Comparison of ENCODE assay signal across 15 cellular contexts in the genomic region with DNA sequence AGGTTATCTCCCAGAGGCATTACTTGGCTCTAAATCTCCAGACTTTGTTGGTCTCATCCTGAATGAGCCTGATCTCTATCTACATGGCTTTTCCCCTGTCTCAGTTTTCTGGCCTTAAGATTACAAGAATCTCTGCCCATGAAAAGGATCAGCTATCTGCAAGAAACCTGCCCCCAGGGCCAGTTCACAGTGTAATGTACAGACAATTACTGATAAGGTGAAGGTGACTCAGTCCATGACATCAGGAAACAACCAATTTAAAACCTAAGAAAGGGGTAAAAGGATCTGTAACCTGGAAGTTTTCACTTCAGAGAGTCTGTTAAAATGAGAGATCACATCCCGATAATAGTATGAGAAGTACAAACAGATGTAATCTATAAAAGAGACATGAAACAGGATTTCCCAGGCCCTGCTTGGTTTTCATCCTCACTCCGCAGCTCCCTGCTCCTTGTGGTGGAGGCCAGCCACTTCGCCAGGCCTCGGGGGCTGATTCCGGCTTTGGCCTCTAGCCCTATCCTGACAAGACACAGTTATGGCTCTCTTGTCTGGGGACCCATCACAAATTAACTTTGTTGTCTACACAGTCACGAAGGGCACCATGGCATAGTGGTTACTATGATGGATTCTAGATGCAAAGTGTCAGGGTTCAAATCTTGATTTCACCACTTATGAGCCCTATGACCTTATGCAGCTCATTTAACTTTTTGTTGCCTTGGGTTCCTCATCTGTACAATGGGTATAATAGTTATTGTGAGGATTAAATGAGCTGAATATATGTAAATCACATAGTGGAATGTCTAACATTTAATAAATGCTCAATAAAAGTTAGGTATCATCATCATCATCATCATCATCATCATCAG.
A peak's percentile ranks its signal among the peaks of the same experiment; 100 is the strongest.
DNase-seq lines count a peak whose midpoint lies in the region; FAIRE-seq and TF ChIP-seq lines count a peak whose summit lies in the region.
"Had no signal": no experiment of that assay in that cellular context is flagged by ENCODE, and none has a peak within 500 bp of the region (broad histone marks: within the 10 kb centered on the region; RNA-seq: fewer than 3 reads in every experiment).

No MANE protein-coding gene starts in this region.

- H3K27me3 ChIP-seq in GM23248 (replicated peaks; ENCODE audit: insufficient read depth) (no peaks in the 10 kb centered on the region), prostate gland (replicated peaks; ENCODE audit: insufficient read depth) (no peaks in the 10 kb centered on the region)

- H3K27ac ChIP-seq in GM23248 (no peak overlapping the region), prostate gland (peak overlapping the region; percentile 36 to 57), kidney (ENCODE audit: low read depth in 2 of 2, low read length in 2 of 2) (peak overlapping the region in 1 of 2 donors; percentile 3)
- H3K27ac ChIP-seq: SK-N-MC had no signal

- no peak overlapping the region for H3K4me2 ChIP-seq in GM23248 (ENCODE audit: unreplicated experiment)

- H2AFZ ChIP-seq in GM23248, result no peak overlapping the region

- in situ Hi-C loops in GM23248 (cut with MboI) (no loop called here), G401 (cut with HindIII; ENCODE audit: low sequenced_read_pairs) (no loop called here)

- H3K9me2 ChIP-seq in GM23248 (ENCODE audit: insufficient read depth), result no peaks in the 10 kb centered on the region

- H3K4me3 ChIP-seq in GM23248 (no peak overlapping the region), fibroblast of pulmonary artery (replicated peaks; ENCODE audit: low read depth, low read length) (no peak overlapping the region), prostate gland (no peak overlapping the region), kidney (ENCODE audit: low read length in 2 of 2) (no peak overlapping the region)
- H3K4me3 ChIP-seq: SK-N-MC had no signal

- no peaks in the 10 kb centered on the region for H3F3A ChIP-seq in GM23248 (ENCODE audit: insufficient read depth)

- H3K9me3 ChIP-seq in GM23248 (ENCODE audit: low read depth) (no peaks in the 10 kb centered on the region), prostate gland (no peaks in the 10 kb centered on the region), kidney (ENCODE audit: control insufficient read depth in 1 of 2, low read length in 2 of 2) (no peaks in the 10 kb centered on the region)

- no peak for FAIRE-seq in kidney (lab: Jason Lieb, UNC)

- WGBS in GM23248 (ENCODE audit: low coverage in 1 of 2, low lambda C conversion rate in 2 of 2, missing lambda C conversion rate in 2 of 2), 2 experiments, result 96 to 99% methylated on average over 6 of the region's 6 CpGs
- 36% methylated on average over 6 of the region's 6 CpGs for WGBS in prostate gland

- no peaks in the 10 kb centered on the region for H4K20me1 ChIP-seq in GM23248 (ENCODE audit: insufficient read depth)

- TF ChIP-seq CTCF in fibroblast of pulmonary artery (IDR thresholded peaks at IDR 0.05; ENCODE audit: low read length, missing control alignments), result peak; percentile 4
- TF ChIP-seq CTCF in prostate gland (IDR thresholded peaks at IDR 0.05), result no peak
- TF ChIP-seq CTCF in kidney (IDR thresholded peaks at IDR 0.05; ENCODE audit: borderline replicate concordance, extremely low read depth, insufficient read depth), result no peak

- H3K4me1 ChIP-seq in GM23248 (ENCODE audit: insufficient read depth), result peaks cover 11% of the 10 kb centered on the region
- no peaks in the 10 kb centered on the region for H3K4me1 ChIP-seq in prostate gland (replicated peaks)
- peaks cover 0 to 2% of the 10 kb centered on the region in 2 donors for H3K4me1 ChIP-seq in kidney (ENCODE audit: control insufficient read depth in 1 of 2, insufficient read depth in 1 of 2, low read depth in 1 of 2, low read length in 2 of 2)

- H3K79me2 ChIP-seq in GM23248 (ENCODE audit: insufficient read depth), result no peaks in the 10 kb centered on the region

- H3K9ac ChIP-seq in GM23248, result no peak overlapping the region
- no peak overlapping the region for H3K9ac ChIP-seq in kidney (ENCODE audit: low read length in 2 of 2)

- H3K36me3 ChIP-seq in GM23248 (ENCODE audit: low read depth) (no peaks in the 10 kb centered on the region; the same call in 1 of the 2 replicates), prostate gland (no peaks in the 10 kb centered on the region), kidney (ENCODE audit: control insufficient read depth in 1 of 2, insufficient read depth in 2 of 2, low read length in 2 of 2) (no peaks in the 10 kb centered on the region)

- intact Hi-C loops in prostate gland (cut with DNase I), result no loop called here
- intact Hi-C loops in kidney (cut with DNase I), result no loop called here

- DNase-seq in GM23248 (peak; percentile 27), SK-N-DZ (ENCODE audit: low spot score) (peak; percentile 56), fibroblast of pulmonary artery (ENCODE audit: low read depth) (peak; percentile 63), prostate gland (ENCODE audit: low spot score) (no peak), G401 (ENCODE audit: low spot score) (no peak), inferior parietal cortex (ENCODE audit: extremely low spot score) (no peak), kidney (no peak)
- no peak for DNase-seq in stimulated activated CD4-positive, alpha-beta T cell treated with anti-CD3 and anti-CD28 coated beads, Interleukin-2, amount 100 ng/mL, for 24 hours
- DNase-seq: activated CD4-positive, alpha-beta T cell treated with anti-CD3 and anti-CD28 coated beads, Interleukin-2, amount 10 ng/mL, durations not matched to agents 24 days and 14 days; glutamatergic neuron; H7; mesendoderm; MV-4-11; NCI-H524 had no signal

- no peak for TF ChIP-seq POLR2A in prostate gland (IDR thresholded peaks at IDR 0.05)

Comparison
In these comparisons a context has a peak if more than half of its experiments do, and no peak if none do; other contexts are left out.
1. DNase-seq: peak in GM23248 (single experiment), SK-N-DZ (single experiment) and fibroblast of pulmonary artery (single experiment); none in prostate gland (single experiment), G401 (single experiment), stimulated activated CD4-positive, alpha-beta T cell treated with anti-CD3 and anti-CD28 coated beads, Interleukin-2, amount 100 ng/mL, for 24 hours (0 of 2), inferior parietal cortex (single experiment) and kidney (single experiment).